Comparison of ENCODE assay signal across 15 cellular contexts in the genomic region with DNA sequence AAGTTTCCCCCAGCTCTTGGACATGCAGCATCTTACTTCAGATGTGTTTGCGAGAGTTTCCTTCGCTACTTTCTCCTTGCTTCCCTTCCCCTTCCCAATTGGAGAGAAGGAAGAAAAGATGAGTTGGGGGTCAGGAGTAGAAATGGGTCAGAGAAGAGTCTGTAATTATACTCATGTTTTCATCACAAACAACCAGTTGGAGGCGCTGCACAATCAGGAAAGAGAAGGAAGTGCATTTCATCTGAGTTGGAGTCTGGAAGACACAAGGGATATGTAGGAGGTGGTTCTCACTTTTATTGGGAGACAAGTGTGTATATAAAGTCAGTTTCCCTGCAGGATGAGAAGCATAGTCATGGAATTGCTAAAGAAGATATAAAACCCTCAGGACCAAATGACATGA. TPM values are rescaled to one million over a fixed set of nuclear protein-coding genes. Genes with fewer than 3 reads are reported as not detected.
DNase-seq lines count a peak whose midpoint lies in the region; ATAC-seq and TF ChIP-seq lines count a peak whose summit lies in the region.
"Had no signal": no experiment of that assay in that cellular context is flagged by ENCODE, and none has a peak within 500 bp of the region (broad histone marks: within the 10 kb centered on the region; RNA-seq: fewer than 3 reads in every experiment).

No MANE protein-coding gene starts in this region.

- DNase-seq in GM12864 (ENCODE audit: low read depth) = no peak
- peak; percentile 45 for DNase-seq in KBM-7
- DNase-seq in WTC11 (ENCODE audit: low spot score) = peak; percentile 54
- peak; percentile 26 for DNase-seq in left kidney (ENCODE audit: low read depth, low spot score)
- DNase-seq in Peyer's patch = no peak
- no peak for DNase-seq in NCI-H1092 treated with DMSO at 0.1 percent for 48 hours (lab: John Stamatoyannopoulos, UW)
- DNase-seq: activated CD4-positive, alpha-beta T cell treated with anti-CD3 and anti-CD28 coated beads for 4 hours; activated gamma-delta T cell treated with Interleukin-2 at 50 U/mL for 16 hours; gastrocnemius medialis; pancreas; stimulated activated CD4-positive, alpha-beta T cell treated with anti-CD3 and anti-CD28 coated beads, Interleukin-4, amount 100 ng/mL, for 24 hours; stimulated activated naive CD8-positive, alpha-beta T cell treated with anti-CD3 and anti-CD28 coated beads, Interleukin-15, amount 100 ng/mL, for 72 hours had no signal

- H3K27ac ChIP-seq in Peyer's patch = no peak overlapping the region
- H3K27ac ChIP-seq: gastrocnemius medialis, pancreas had no signal

- no peaks in the 10 kb centered on the region for H3K9me3 Mint-ChIP-seq in WTC11
- H3K9me3 Mint-ChIP-seq: stimulated activated naive CD8-positive, alpha-beta T cell treated with anti-CD3 and anti-CD28 coated beads, Interleukin-15, amount 100 ng/mL, for 72 hours had no signal

- no peak for TF ChIP-seq POLR2A in Peyer's patch (IDR thresholded peaks at IDR 0.05)

- no peaks in the 10 kb centered on the region for H3K36me3 Mint-ChIP-seq in WTC11

- no peaks in the 10 kb centered on the region for H3K4me1 ChIP-seq in Peyer's patch
- H3K4me1 ChIP-seq: gastrocnemius medialis, pancreas had no signal

- H3K4me1 Mint-ChIP-seq in WTC11 = no peaks in the 10 kb centered on the region
- H3K4me1 Mint-ChIP-seq: stimulated activated naive CD8-positive, alpha-beta T cell treated with anti-CD3 and anti-CD28 coated beads, Interleukin-15, amount 100 ng/mL, for 72 hours had no signal

- POLR2A ChIA-PET in WTC11 (lab: Charles Lee) = no interaction called here

- H3K36me3 ChIP-seq in Peyer's patch = no peaks in the 10 kb centered on the region
- H3K36me3 ChIP-seq: gastrocnemius medialis, pancreas had no signal

- no peak overlapping the region for H3K27ac Mint-ChIP-seq in WTC11
- H3K27ac Mint-ChIP-seq: stimulated activated naive CD8-positive, alpha-beta T cell treated with anti-CD3 and anti-CD28 coated beads, Interleukin-15, amount 100 ng/mL, for 72 hours had no signal

- ATAC-seq in WTC11 = peak; percentile 78
- no peak for ATAC-seq in HG03378 (IDR thresholded peaks at IDR 0.05; ENCODE audit: unreplicated experiment)
- ATAC-seq: gastrocnemius medialis; pancreas; stimulated activated naive CD8-positive, alpha-beta T cell treated with anti-CD3 and anti-CD28 coated beads, Interleukin-15, amount 100 ng/mL, for 72 hours had no signal

- in situ Hi-C loops in KBM-7 (cut with MboI; ENCODE audit: low pct_unique_long_range_greater_than_20kb, low sequenced_read_pairs) = no loop called here

- TF ChIP-seq CTCF in GM12864 (IDR thresholded peaks at IDR 0.05; ENCODE audit: low read depth, low read length, missing control alignments) = peak; percentile 13
- no peak for TF ChIP-seq CTCF in WTC11 (IDR thresholded peaks at IDR 0.05)
- peak in 1 of 6 experiments; percentile 3 for TF ChIP-seq CTCF in Peyer's patch (IDR thresholded peaks at IDR 0.05)

- no peaks in the 10 kb centered on the region for H3K9me3 ChIP-seq in Peyer's patch
- H3K9me3 ChIP-seq: gastrocnemius medialis, pancreas had no signal

- no peaks in the 10 kb centered on the region for H3K27me3 ChIP-seq in Peyer's patch
- H3K27me3 ChIP-seq: gastrocnemius medialis, pancreas had no signal

- no peak overlapping the region for H3K4me3 ChIP-seq in GM12864 (ENCODE audit: low read depth, low read length)
- H3K4me3 ChIP-seq in Peyer's patch = no peak overlapping the region
- H3K4me3 ChIP-seq: gastrocnemius medialis, lung, pancreas had no signal

- CTCF ChIA-PET in WTC11 (lab: Charles Lee) = interaction anchor here (0.7 to 4.5 kb wide), 11 partner anchors 11 to 94 kb away, joined by 3 to 31 read pairs (median 4); no protein-coding TSS in a partner anchor

- no peak overlapping the region for H3K4me3 Mint-ChIP-seq in WTC11
- H3K4me3 Mint-ChIP-seq: stimulated activated naive CD8-positive, alpha-beta T cell treated with anti-CD3 and anti-CD28 coated beads, Interleukin-15, amount 100 ng/mL, for 72 hours had no signal

- no peaks in the 10 kb centered on the region for H3K27me3 Mint-ChIP-seq in WTC11 (ENCODE audit: low read depth)

TF ChIP-seq in WTC11, 78 proteins besides CTCF, POLR2A, EP300 and RAD21 (continues in another document):
- no peak for TF ChIP-seq AFF4 (CRISPR knock-in tag; IDR thresholded peaks at IDR 0.05; ENCODE audit: borderline replicate concordance)
- no peak for TF ChIP-seq KAT7 (CRISPR knock-in tag; IDR thresholded peaks at IDR 0.05; ENCODE audit: borderline replicate concordance)
- TF ChIP-seq, protein P1, sequence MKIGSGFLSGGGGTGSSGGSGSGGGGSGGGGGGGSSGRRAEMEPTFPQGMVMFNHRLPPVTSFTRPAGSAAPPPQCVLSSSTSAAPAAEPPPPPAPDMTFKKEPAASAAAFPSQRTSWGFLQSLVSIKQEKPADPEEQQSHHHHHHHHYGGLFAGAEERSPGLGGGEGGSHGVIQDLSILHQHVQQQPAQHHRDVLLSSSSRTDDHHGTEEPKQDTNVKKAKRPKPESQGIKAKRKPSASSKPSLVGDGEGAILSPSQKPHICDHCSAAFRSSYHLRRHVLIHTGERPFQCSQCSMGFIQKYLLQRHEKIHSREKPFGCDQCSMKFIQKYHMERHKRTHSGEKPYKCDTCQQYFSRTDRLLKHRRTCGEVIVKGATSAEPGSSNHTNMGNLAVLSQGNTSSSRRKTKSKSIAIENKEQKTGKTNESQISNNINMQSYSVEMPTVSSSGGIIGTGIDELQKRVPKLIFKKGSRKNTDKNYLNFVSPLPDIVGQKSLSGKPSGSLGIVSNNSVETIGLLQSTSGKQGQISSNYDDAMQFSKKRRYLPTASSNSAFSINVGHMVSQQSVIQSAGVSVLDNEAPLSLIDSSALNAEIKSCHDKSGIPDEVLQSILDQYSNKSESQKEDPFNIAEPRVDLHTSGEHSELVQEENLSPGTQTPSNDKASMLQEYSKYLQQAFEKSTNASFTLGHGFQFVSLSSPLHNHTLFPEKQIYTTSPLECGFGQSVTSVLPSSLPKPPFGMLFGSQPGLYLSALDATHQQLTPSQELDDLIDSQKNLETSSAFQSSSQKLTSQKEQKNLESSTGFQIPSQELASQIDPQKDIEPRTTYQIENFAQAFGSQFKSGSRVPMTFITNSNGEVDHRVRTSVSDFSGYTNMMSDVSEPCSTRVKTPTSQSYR (CRISPR knock-in tag; IDR thresholded peaks at IDR 0.05) = no peak
- TF ChIP-seq STAT6 (CRISPR knock-in tag; conservative IDR thresholded peaks at IDR 0.05; ENCODE audit: low read depth) = no peak
- no peak for TF ChIP-seq ZNF512 (CRISPR knock-in tag; IDR thresholded peaks at IDR 0.05; ENCODE audit: borderline replicate concordance)
- TF ChIP-seq ZNF671 (CRISPR knock-in tag; IDR thresholded peaks at IDR 0.05) = no peak

RNA-seq across cellular contexts. Expression of gene VSX2, which starts 31.3 kb away (rescaled TPM):
- total RNA-seq in WTC11 (2021) (0.11 to 0.16 TPM in 2 of 3 replicates, not detected in the other), Peyer's patch (not detected)
- total RNA-seq: cerebellum, gastrocnemius medialis, lung, pancreas had no signal

Comparison
In these comparisons a context has a peak if more than half of its experiments do, and no peak if none do; other contexts are left out.
1. DNase-seq: peak in KBM-7 (single experiment), WTC11 (single experiment) and left kidney (single experiment); none in GM12864 (single experiment), Peyer's patch (0 of 3) and NCI-H1092 treated with DMSO at 0.1 percent for 48 hours (single experiment).